Comparison of ENCODE assay signal across 8 cellular contexts in the genomic region with DNA sequence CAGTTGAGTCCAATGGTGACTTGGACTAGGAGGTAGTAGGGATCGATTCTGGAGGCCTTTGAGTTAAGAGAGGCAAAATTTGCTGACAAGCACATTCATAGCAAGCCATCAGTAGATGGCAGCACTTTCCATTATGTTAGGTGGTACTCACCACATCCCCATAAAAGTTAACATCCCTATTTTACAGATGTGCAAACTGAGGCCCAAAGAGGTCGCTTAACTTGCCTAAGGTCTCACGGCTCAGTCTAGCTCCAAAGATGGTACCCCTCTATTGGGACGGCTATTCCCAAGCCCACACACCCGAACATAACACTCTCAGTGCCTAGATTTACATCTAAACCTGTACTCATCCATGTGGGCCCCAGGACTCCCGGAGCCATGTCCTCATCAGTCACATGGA. TPM values are rescaled to one million over a fixed set of nuclear protein-coding genes. Genes with fewer than 3 reads are reported as not detected.
DNase-seq lines count a peak whose midpoint lies in the region; ATAC-seq and TF ChIP-seq lines count a peak whose summit lies in the region.
"Had no signal": no experiment of that assay in that cellular context is flagged by ENCODE, and none has a peak within 500 bp of the region (broad histone marks: within the 10 kb centered on the region; RNA-seq: fewer than 3 reads in every experiment).

No MANE protein-coding gene starts in this region.

- no peak overlapping the region for H3K9ac ChIP-seq in adipocyte (ENCODE audit: low read length)

- H3K9me3 Mint-ChIP-seq in mesothelial cell of epicardium, result no peaks in the 10 kb centered on the region

- DNase-seq in EH (ENCODE audit: low read depth) (peak; percentile 55), HuH-7.5 (ENCODE audit: low spot score) (peak; percentile 54), adipocyte (ENCODE audit: low read depth) (peak; percentile 69), mesothelial cell of epicardium (ENCODE audit: low spot score in 2 of 2, unreplicated experiment in 2 of 2) (no peak), NCI-H1105 (lab: John Stamatoyannopoulos, UW) (no peak)

- no peaks in the 10 kb centered on the region for H3K27me3 ChIP-seq in adipocyte (replicated peaks; ENCODE audit: control insufficient read depth, insufficient read depth, low read length)
- H3K27me3 ChIP-seq: SJSA1 had no signal

- no peaks in the 10 kb centered on the region for H3K9me3 ChIP-seq in adipocyte (ENCODE audit: control insufficient read depth, low read length)
- H3K9me3 ChIP-seq: SJSA1 had no signal

- no peaks in the 10 kb centered on the region for H3K27me3 Mint-ChIP-seq in mesothelial cell of epicardium (ENCODE audit: low read depth)

- H3K4me1 ChIP-seq in adipocyte (ENCODE audit: control insufficient read depth, insufficient read depth, low read length), result peaks cover 22% of the 10 kb centered on the region

- H3K36me3 Mint-ChIP-seq in mesothelial cell of epicardium, result no peaks in the 10 kb centered on the region

- no peaks in the 10 kb centered on the region for H3K36me3 ChIP-seq in adipocyte (ENCODE audit: control insufficient read depth, insufficient read depth, low read length, severe bottlenecking)
- H3K36me3 ChIP-seq: SJSA1 had no signal

- ATAC-seq in HG03039 (IDR thresholded peaks at IDR 0.05; ENCODE audit: unreplicated experiment) (no peak), HG03159 (IDR thresholded peaks at IDR 0.05; ENCODE audit: unreplicated experiment) (no peak)

- H3K27ac Mint-ChIP-seq in mesothelial cell of epicardium, result peak overlapping the region; percentile 56

- H3K4me1 Mint-ChIP-seq in mesothelial cell of epicardium, result peaks cover 34% of the 10 kb centered on the region

- no peak overlapping the region for H3K4me3 Mint-ChIP-seq in mesothelial cell of epicardium

- H3K4me3 ChIP-seq in adipocyte (ENCODE audit: low read length), result no peak overlapping the region
- H3K4me3 ChIP-seq: SJSA1 had no signal

- TF ChIP-seq CTCF in mesothelial cell of epicardium (IDR thresholded peaks at IDR 0.05; ENCODE audit: unreplicated experiment), result no peak

RNA-seq across cellular contexts. Expression of gene FOSB, which starts 21.5 kb away (rescaled TPM):
- total RNA-seq in mesothelial cell of epicardium, result 272 to 287 TPM (median 278 TPM) in 3 replicates

RNA-seq across cellular contexts. Expression of gene ERCC1, which starts 22.6 kb away (rescaled TPM):
- 92.8 to 100 TPM (median 96.4 TPM) in 3 replicates for total RNA-seq in mesothelial cell of epicardium

RNA-seq across cellular contexts. Expression of gene POLR1G, which starts 39.9 kb away (rescaled TPM):
- total RNA-seq in mesothelial cell of epicardium, result 6.7 to 7.5 TPM (median 6.7 TPM) in 3 replicates

RNA-seq across cellular contexts. Expression of gene PPP1R13L, which starts 41.4 kb away (rescaled TPM):
- 58.0 to 64.0 TPM (median 58.7 TPM) in 3 replicates for total RNA-seq in mesothelial cell of epicardium

RNA-seq across cellular contexts. Expression of gene RTN2, which starts 50.6 kb away (rescaled TPM):
- total RNA-seq in mesothelial cell of epicardium, result 15.2 to 18.1 TPM (median 16.7 TPM) in 3 replicates

Comparison
In these comparisons a context has a peak if more than half of its experiments do, and no peak if none do; other contexts are left out.
1. DNase-seq: peak in EH (single experiment), HuH-7.5 (single experiment) and adipocyte (single experiment); none in mesothelial cell of epicardium (0 of 2) and NCI-H1105 (single experiment).